ENCODE assay signal across 1 cellular context in genomic region chr19:17966497-17967257, GRCh38.
TF ChIP-seq lines count a peak whose summit lies in the region.

KCNN1 (plus strand) TSS chr19:17967107; CDS start chr19:17973889, 6,782 bp downstream.

TF ChIP-seq in K562, 482 proteins besides CTCF, POLR2A, EP300 and RAD21 (continued from another document):
- TF ChIP-seq ZFP1 (CRISPR knock-in tag; IDR thresholded peaks at IDR 0.05) = no peak
- TF ChIP-seq SOX6 (IDR thresholded peaks at IDR 0.05) = no peak
- no peak for TF ChIP-seq FUS (optimal IDR thresholded peaks at IDR 0.05; ENCODE audit: low read depth, low read length)
- TF ChIP-seq NR2C2 (CRISPR knock-in tag; IDR thresholded peaks at IDR 0.05) = no peak
- TF ChIP-seq NR2C2 (tag; IDR thresholded peaks at IDR 0.05) = 0 out of 2 replicates have a peak, but pooled peaks have one; percentile 36
- no peak for TF ChIP-seq PCBP2 (IDR thresholded peaks at IDR 0.05; ENCODE audit: low read depth, low read length, poor library complexity, severe bottlenecking)
- TF ChIP-seq SRSF7 (optimal IDR thresholded peaks at IDR 0.05; ENCODE audit: low read depth, low read length) = no peak
- peak; percentile 63 for TF ChIP-seq VEZF1 (CRISPR knock-in tag; IDR thresholded peaks at IDR 0.05)
- no peak for TF ChIP-seq RREB1 (CRISPR knock-in tag; IDR thresholded peaks at IDR 0.05)
- no peak for TF ChIP-seq CREBBP (IDR thresholded peaks at IDR 0.05; ENCODE audit: low read depth, low read length)
